In genomic region chr11:59173964-59174663, GRCh38 we compare ENCODE assay signal across 1 cellular context.
TF ChIP-seq lines count a peak whose summit lies in the region.

No MANE protein-coding gene starts in this region.

TF ChIP-seq in GM12878, 131 proteins besides CTCF, POLR2A, EP300 and RAD21 (continued from another document and continues in another):
- TF ChIP-seq REST (IDR thresholded peaks at IDR 0.05; ENCODE audit: low read depth, low read length) (no peak), ATF7 (IDR thresholded peaks at IDR 0.05; ENCODE audit: low read depth) (peak; percentile 45), SP1 (IDR thresholded peaks at IDR 0.05; ENCODE audit: low read depth, low read length) (no peak), BMI1 (IDR thresholded peaks at IDR 0.05; ENCODE audit: borderline replicate concordance) (no peak), ZNF592 (IDR thresholded peaks at IDR 0.05) (no peak), EGR1 (IDR thresholded peaks at IDR 0.05; ENCODE audit: borderline replicate concordance in 1 of 2, low read depth in 2 of 2, low read length in 2 of 2) (no peak), ETV6 (conservative IDR thresholded peaks at IDR 0.05 in 1 of 2, IDR thresholded peaks at IDR 0.05 in 1 of 2; ENCODE audit: borderline replicate concordance in 1 of 2, low read depth in 1 of 2) (no peak), MEF2A (IDR thresholded peaks at IDR 0.05; ENCODE audit: insufficient read depth, low read depth, low read length) (no peak), CREM (IDR thresholded peaks at IDR 0.05; ENCODE audit: low read depth) (no peak), CHD2 (IDR thresholded peaks at IDR 0.05; ENCODE audit: borderline replicate concordance, low read depth, low read length) (no peak), HDAC6 (IDR thresholded peaks at IDR 0.05; ENCODE audit: unreplicated experiment) (no peak), BRCA1 (IDR thresholded peaks at IDR 0.05; ENCODE audit: low read depth, low read length) (no peak), TCF7 (IDR thresholded peaks at IDR 0.05; ENCODE audit: borderline replicate concordance) (no peak), BACH1 (IDR thresholded peaks at IDR 0.05; ENCODE audit: borderline replicate concordance) (no peak; the same call in 1 of the 2 replicates), RELB (IDR thresholded peaks at IDR 0.05; ENCODE audit: low read depth) (peak; percentile 90), RFX5 (IDR thresholded peaks at IDR 0.05; ENCODE audit: low read depth, low read length) (no peak), JUND (IDR thresholded peaks at IDR 0.05; ENCODE audit: low read depth, low read length) (no peak), CEBPZ (IDR thresholded peaks at IDR 0.05; ENCODE audit: low read depth, low read length) (no peak), SMAD5 (IDR thresholded peaks at IDR 0.05; ENCODE audit: low read depth) (0 out of 2 replicates have a peak, but pooled peaks have one; percentile 69), FOXK2 (IDR thresholded peaks at IDR 0.05) (no peak), NR2F1 (conservative IDR thresholded peaks at IDR 0.05) (peak; percentile 42; the same call in 1 of the 2 replicates), ESRRA (IDR thresholded peaks at IDR 0.05; ENCODE audit: low read length) (no peak), SMC3 (IDR thresholded peaks at IDR 0.05; ENCODE audit: borderline replicate concordance, low read length) (no peak), ELK1 (IDR thresholded peaks at IDR 0.05; ENCODE audit: low read depth, low read length) (no peak), SIX5 (IDR thresholded peaks at IDR 0.05; ENCODE audit: low read depth, low read length, severe bottlenecking) (no peak), RCOR1 (conservative IDR thresholded peaks at IDR 0.05; ENCODE audit: low read depth, low read length) (no peak), MYC (IDR thresholded peaks at IDR 0.05; ENCODE audit: insufficient read depth, insufficient read length, insufficient replicate concordance, low read length, severe bottlenecking) (no peak), ZZZ3 (IDR thresholded peaks at IDR 0.05; ENCODE audit: control insufficient read depth, insufficient read length, low read depth) (no peak), TAF1 (IDR thresholded peaks at IDR 0.05; ENCODE audit: borderline replicate concordance, low read depth, low read length) (no peak), SIN3A (IDR thresholded peaks at IDR 0.05; ENCODE audit: low read depth, low read length) (no peak), MXI1 (IDR thresholded peaks at IDR 0.05; ENCODE audit: low read depth, low read length) (no peak), NFYA (IDR thresholded peaks at IDR 0.05; ENCODE audit: borderline replicate concordance, low read depth, low read length) (no peak), ASH2L (IDR thresholded peaks at IDR 0.05; ENCODE audit: borderline replicate concordance, low read depth) (no peak)
- TF ChIP-seq, protein P1, sequence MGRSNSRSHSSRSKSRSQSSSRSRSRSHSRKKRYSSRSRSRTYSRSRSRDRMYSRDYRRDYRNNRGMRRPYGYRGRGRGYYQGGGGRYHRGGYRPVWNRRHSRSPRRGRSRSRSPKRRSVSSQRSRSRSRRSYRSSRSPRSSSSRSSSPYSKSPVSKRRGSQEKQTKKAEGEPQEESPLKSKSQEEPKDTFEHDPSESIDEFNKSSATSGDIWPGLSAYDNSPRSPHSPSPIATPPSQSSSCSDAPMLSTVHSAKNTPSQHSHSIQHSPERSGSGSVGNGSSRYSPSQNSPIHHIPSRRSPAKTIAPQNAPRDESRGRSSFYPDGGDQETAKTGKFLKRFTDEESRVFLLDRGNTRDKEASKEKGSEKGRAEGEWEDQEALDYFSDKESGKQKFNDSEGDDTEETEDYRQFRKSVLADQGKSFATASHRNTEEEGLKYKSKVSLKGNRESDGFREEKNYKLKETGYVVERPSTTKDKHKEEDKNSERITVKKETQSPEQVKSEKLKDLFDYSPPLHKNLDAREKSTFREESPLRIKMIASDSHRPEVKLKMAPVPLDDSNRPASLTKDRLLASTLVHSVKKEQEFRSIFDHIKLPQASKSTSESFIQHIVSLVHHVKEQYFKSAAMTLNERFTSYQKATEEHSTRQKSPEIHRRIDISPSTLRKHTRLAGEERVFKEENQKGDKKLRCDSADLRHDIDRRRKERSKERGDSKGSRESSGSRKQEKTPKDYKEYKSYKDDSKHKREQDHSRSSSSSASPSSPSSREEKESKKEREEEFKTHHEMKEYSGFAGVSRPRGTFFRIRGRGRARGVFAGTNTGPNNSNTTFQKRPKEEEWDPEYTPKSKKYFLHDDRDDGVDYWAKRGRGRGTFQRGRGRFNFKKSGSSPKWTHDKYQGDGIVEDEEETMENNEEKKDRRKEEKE (IDR thresholded peaks at IDR 0.05), result no peak
- TF ChIP-seq, protein P2, sequence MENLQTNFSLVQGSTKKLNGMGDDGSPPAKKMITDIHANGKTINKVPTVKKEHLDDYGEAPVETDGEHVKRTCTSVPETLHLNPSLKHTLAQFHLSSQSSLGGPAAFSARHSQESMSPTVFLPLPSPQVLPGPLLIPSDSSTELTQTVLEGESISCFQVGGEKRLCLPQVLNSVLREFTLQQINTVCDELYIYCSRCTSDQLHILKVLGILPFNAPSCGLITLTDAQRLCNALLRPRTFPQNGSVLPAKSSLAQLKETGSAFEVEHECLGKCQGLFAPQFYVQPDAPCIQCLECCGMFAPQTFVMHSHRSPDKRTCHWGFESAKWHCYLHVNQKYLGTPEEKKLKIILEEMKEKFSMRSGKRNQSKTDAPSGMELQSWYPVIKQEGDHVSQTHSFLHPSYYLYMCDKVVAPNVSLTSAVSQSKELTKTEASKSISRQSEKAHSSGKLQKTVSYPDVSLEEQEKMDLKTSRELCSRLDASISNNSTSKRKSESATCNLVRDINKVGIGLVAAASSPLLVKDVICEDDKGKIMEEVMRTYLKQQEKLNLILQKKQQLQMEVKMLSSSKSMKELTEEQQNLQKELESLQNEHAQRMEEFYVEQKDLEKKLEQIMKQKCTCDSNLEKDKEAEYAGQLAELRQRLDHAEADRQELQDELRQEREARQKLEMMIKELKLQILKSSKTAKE (IDR thresholded peaks at IDR 0.05; ENCODE audit: low read depth, poor library complexity, severe bottlenecking), result no peak
